14 cellular contexts compared by ENCODE assay signal in genomic region chr16:85174871-85175723, GRCh38.
A peak's percentile ranks its signal among the peaks of the same experiment; 100 is the strongest.
DNase-seq lines count a peak whose midpoint lies in the region; ATAC-seq, FAIRE-seq and TF ChIP-seq lines count a peak whose summit lies in the region.
"Had no signal": no experiment of that assay in that cellular context is flagged by ENCODE, and none has a peak within 500 bp of the region (broad histone marks: within the 10 kb centered on the region; RNA-seq: fewer than 3 reads in every experiment).

No MANE protein-coding gene starts in this region.

- H3K23ac ChIP-seq in mesendoderm (ENCODE audit: low read length) = no peak overlapping the region

- H3K4ac ChIP-seq in mesendoderm (ENCODE audit: low read depth, low read length) = no peak overlapping the region

- DNase-seq in A549 (ENCODE audit: low read depth in 1 of 2, low spot score in 1 of 2) (no peak), GM23248 (peak; percentile 76), astrocyte of the cerebellum (ENCODE audit: low read depth) (no peak), mesendoderm (no peak), SKM-1 treated with dmso at 0.1 percent for 144 hours (lab: John Stamatoyannopoulos, UW; ENCODE audit: unreplicated experiment) (no peak)
- DNase-seq in effector memory CD4-positive, alpha-beta T cell = no peak
- DNase-seq: kidney glomerular epithelial cell, natural killer cell, T-helper 9 cell had no signal

- H2BK15ac ChIP-seq in mesendoderm (replicated peaks; ENCODE audit: low read depth) = no peak overlapping the region

- H3K4me1 ChIP-seq in A549 = peaks cover 39% of the 10 kb centered on the region
- peaks cover 43% of the 10 kb centered on the region for H3K4me1 ChIP-seq in GM23248 (ENCODE audit: insufficient read depth)
- peaks cover 10% of the 10 kb centered on the region for H3K4me1 ChIP-seq in mesendoderm (ENCODE audit: control insufficient read depth, low read depth, low read length)
- H3K4me1 ChIP-seq in effector memory CD4-positive, alpha-beta T cell (ENCODE audit: control insufficient read depth, insufficient read depth, low read length, poor library complexity, severe bottlenecking) = no peaks in the 10 kb centered on the region
- H3K4me1 ChIP-seq: colonic mucosa had no signal

- POLR2A ChIA-PET in A549 (lab: Yijun Ruan, JAX) = no interaction called here

- H4K5ac ChIP-seq in mesendoderm (ENCODE audit: low read length) = no peak overlapping the region

- no peak for FAIRE-seq in A549 (lab: Jason Lieb, UNC)
- FAIRE-seq: G401.6 had no signal

- H3K9me2 ChIP-seq in GM23248 (ENCODE audit: insufficient read depth) = no peaks in the 10 kb centered on the region

- peak overlapping the region; percentile 76 to 87 for H3K27ac ChIP-seq in A549
- peak overlapping the region; percentile 98 for H3K27ac ChIP-seq in GM23248
- H3K27ac ChIP-seq in mesendoderm (ENCODE audit: low read depth, low read length) = no peak overlapping the region
- H3K27ac ChIP-seq in effector memory CD4-positive, alpha-beta T cell (ENCODE audit: insufficient read depth, low read length, poor library complexity, severe bottlenecking) = no peak overlapping the region
- H3K27ac ChIP-seq: colonic mucosa had no signal

- no peaks in the 10 kb centered on the region for H3K27me3 ChIP-seq in GM23248 (replicated peaks; ENCODE audit: insufficient read depth)
- H3K27me3 ChIP-seq in mesendoderm (ENCODE audit: insufficient read depth, low read length, poor library complexity) = no peaks in the 10 kb centered on the region
- H3K27me3 ChIP-seq in effector memory CD4-positive, alpha-beta T cell (replicated peaks; ENCODE audit: control insufficient read depth, insufficient read depth, low read length, poor library complexity, severe bottlenecking) = peaks cover 6% of the 10 kb centered on the region

- TF ChIP-seq POLR2A in A549 (IDR thresholded peaks at IDR 0.05; ENCODE audit: low read length) = no peak

- ATAC-seq in A549 (no peak), HG03159 (IDR thresholded peaks at IDR 0.05; ENCODE audit: unreplicated experiment) (no peak), GM21529 (IDR thresholded peaks at IDR 0.05; ENCODE audit: unreplicated experiment) (no peak)
- ATAC-seq: activated naive CD4-positive, alpha-beta T cell treated with anti-CD3 and anti-CD28 coated beads, Interleukin-2, amount 50 U/mL, for 72 hours; natural killer cell had no signal

- WGBS in A549 (ENCODE audit: missing lambda C conversion rate) = 89% methylated on average over 19 of the region's 26 CpGs
- 46 to 49% methylated on average over 26 of the region's 26 CpGs for WGBS in GM23248 (ENCODE audit: low coverage in 1 of 2, low lambda C conversion rate in 2 of 2, missing lambda C conversion rate in 2 of 2), 2 experiments
- WGBS in mesendoderm (ENCODE audit: extremely low coverage, insufficient coverage, low lambda C conversion rate) = no CpG with 5 or more reads among the region's 26 CpGs

- H2BK5ac ChIP-seq in mesendoderm (ENCODE audit: low read length) = no peak overlapping the region

- no peak overlapping the region for H4K8ac ChIP-seq in mesendoderm (ENCODE audit: low read depth, low read length)

- H3K18ac ChIP-seq in mesendoderm (ENCODE audit: low read length) = no peak overlapping the region

- TF ChIP-seq CTCF in A549 (IDR thresholded peaks at IDR 0.05) (no peak), astrocyte of the cerebellum (IDR thresholded peaks at IDR 0.05; ENCODE audit: low read depth, low read length, missing control alignments) (no peak)

- H3K9ac ChIP-seq in GM23248 = peak overlapping the region; percentile 93
- no peak overlapping the region for H3K9ac ChIP-seq in mesendoderm (ENCODE audit: low read length)

- H4K20me1 ChIP-seq in GM23248 (ENCODE audit: insufficient read depth) = no peaks in the 10 kb centered on the region

- peak overlapping the region; percentile 85 for H3K4me2 ChIP-seq in A549
- H3K4me2 ChIP-seq in GM23248 (ENCODE audit: unreplicated experiment) = peak overlapping the region; percentile 97
- H3K4me2 ChIP-seq in mesendoderm (ENCODE audit: low read length) = no peak overlapping the region

- in situ Hi-C loops in GM23248 (cut with MboI) = no loop called here
- in situ Hi-C loops in astrocyte of the cerebellum (cut with HindIII; ENCODE audit: low sequenced_read_pairs) = no loop called here

- H2AK5ac ChIP-seq in mesendoderm (ENCODE audit: low read length) = no peak overlapping the region

- peak overlapping the region; percentile 38 for H3K56ac ChIP-seq in mesendoderm (ENCODE audit: low read length)

- TF ChIP-seq EP300 in A549 (IDR thresholded peaks at IDR 0.05) = no peak

- H3K9me3 ChIP-seq in A549 (no peaks in the 10 kb centered on the region), GM23248 (ENCODE audit: low read depth) (no peaks in the 10 kb centered on the region)
- H3K9me3 ChIP-seq in effector memory CD4-positive, alpha-beta T cell (ENCODE audit: control insufficient read depth, low read length) = no peaks in the 10 kb centered on the region
- H3K9me3 ChIP-seq: colonic mucosa had no signal

- no peak for TF ChIP-seq RAD21 in A549 (conservative IDR thresholded peaks at IDR 0.05 in 1 of 2, IDR thresholded peaks at IDR 0.05 in 1 of 2)

- H3K4me3 ChIP-seq in A549 = no peak overlapping the region
- peak overlapping the region; percentile 87 for H3K4me3 ChIP-seq in GM23248
- peak overlapping the region; percentile 41 for H3K4me3 ChIP-seq in astrocyte of the cerebellum (ENCODE audit: low read depth, low read length)
- H3K4me3 ChIP-seq in mesendoderm (ENCODE audit: low read length) = no peak overlapping the region
- H3K4me3 ChIP-seq in effector memory CD4-positive, alpha-beta T cell (ENCODE audit: insufficient read depth, low read depth, low read length, poor library complexity, severe bottlenecking) = no peak overlapping the region
- H3K4me3 ChIP-seq: colonic mucosa had no signal

- CTCF ChIA-PET in A549 (lab: Yijun Ruan, JAX) = interaction anchor here (0.6 to 3.9 kb wide), 13 partner anchors 10 to 548 kb away, joined by 3 to 18 read pairs (median 4); no protein-coding TSS in a partner anchor

- peaks cover 34% of the 10 kb centered on the region for H3F3A ChIP-seq in GM23248 (ENCODE audit: insufficient read depth)

- peaks cover 31% of the 10 kb centered on the region for H3K79me1 ChIP-seq in mesendoderm (ENCODE audit: low read length)

- no peak overlapping the region for H2BK120ac ChIP-seq in mesendoderm (ENCODE audit: low read depth, low read length)

- H2AFZ ChIP-seq in GM23248 = no peak overlapping the region

- H3K79me2 ChIP-seq in GM23248 (ENCODE audit: insufficient read depth) (peaks cover 93% of the 10 kb centered on the region), mesendoderm (ENCODE audit: control insufficient read depth, insufficient read depth, low read length) (peaks cover 69% of the 10 kb centered on the region)

- H3K36me3 ChIP-seq in GM23248 (ENCODE audit: low read depth) (no peaks in the 10 kb centered on the region), mesendoderm (ENCODE audit: control insufficient read depth, insufficient read depth, low read length) (no peaks in the 10 kb centered on the region)
- H3K36me3 ChIP-seq in effector memory CD4-positive, alpha-beta T cell (ENCODE audit: control insufficient read depth, insufficient read depth, low read length) = no peaks in the 10 kb centered on the region
- H3K36me3 ChIP-seq: colonic mucosa had no signal

TF ChIP-seq in A549, 52 proteins besides CTCF, POLR2A, EP300 and RAD21:
- no peak for TF ChIP-seq MYC (IDR thresholded peaks at IDR 0.05; ENCODE audit: borderline replicate concordance, low read length)
- TF ChIP-seq ZFP36 (IDR thresholded peaks at IDR 0.05; ENCODE audit: borderline replicate concordance, partially characterized antibody) = peak; percentile 2
- TF ChIP-seq E2F6 (IDR thresholded peaks at IDR 0.05; ENCODE audit: borderline replicate concordance, low read depth) = no peak
- TF ChIP-seq CBX2 (IDR thresholded peaks at IDR 0.05; ENCODE audit: borderline replicate concordance, low read depth) = no peak
- TF ChIP-seq CBX8 (IDR thresholded peaks at IDR 0.05) = no peak

Comparison
In these comparisons a context has a peak if more than half of its experiments do, and no peak if none do; other contexts are left out.
1. H3K27ac ChIP-seq: peak in A549 (2 of 2) and GM23248 (single experiment); none in mesendoderm (single experiment) and effector memory CD4-positive, alpha-beta T cell (single experiment).
2. H3K4me3 ChIP-seq: peak in GM23248 (single experiment) and astrocyte of the cerebellum (single experiment); none in A549 (single experiment), mesendoderm (single experiment) and effector memory CD4-positive, alpha-beta T cell (single experiment).